1 cellular context compared by ENCODE assay signal in the genomic region with DNA sequence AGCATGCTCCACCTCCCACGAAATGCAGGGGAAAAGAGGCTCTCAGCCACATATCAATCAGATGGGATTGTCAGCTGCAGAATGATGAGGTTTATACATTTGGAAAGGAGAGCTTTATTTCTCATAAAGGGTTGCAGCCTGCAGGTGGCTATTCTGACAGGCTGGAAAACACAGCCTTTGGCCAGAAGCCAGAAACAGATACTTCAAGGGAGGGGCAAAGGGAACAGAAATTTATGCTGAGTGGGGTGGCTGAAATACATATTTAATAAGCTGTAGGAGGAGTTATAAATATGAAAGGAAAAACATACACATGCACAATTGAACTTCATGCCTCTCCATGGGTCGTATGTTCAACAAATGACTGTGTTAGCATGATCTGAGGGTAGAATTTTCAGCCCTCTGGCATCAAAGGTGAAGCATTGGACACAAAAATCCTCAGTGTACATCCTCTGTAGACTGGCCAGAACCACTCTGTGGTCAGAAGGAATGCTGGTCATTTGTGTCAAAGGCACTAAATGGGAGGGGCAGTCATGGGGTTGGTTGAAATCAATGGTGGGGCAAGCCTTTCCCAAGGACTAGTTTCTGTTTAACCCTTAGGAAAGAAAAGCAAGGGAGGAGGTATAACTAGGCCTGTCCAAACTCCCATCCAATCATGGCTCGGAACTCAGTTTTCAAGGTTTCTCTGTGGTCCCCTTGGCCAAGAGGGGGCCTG.
TF ChIP-seq lines count a peak whose summit lies in the region.

No MANE protein-coding gene starts in this region.

TF ChIP-seq in SK-N-SH treated with all-trans-retinoic acid at 6 μM for 48 hours, 23 proteins besides CTCF, POLR2A, EP300 and RAD21 (continued from another document):
- TF ChIP-seq PPARA (CRISPR knock-in tag; IDR thresholded peaks at IDR 0.05; ENCODE audit: borderline replicate concordance) (no peak), TOX (CRISPR knock-in tag; IDR thresholded peaks at IDR 0.05; ENCODE audit: borderline replicate concordance) (no peak), ARNTL (CRISPR knock-in tag; IDR thresholded peaks at IDR 0.05; ENCODE audit: borderline replicate concordance, low read depth) (no peak)
